ENCODE assay signal across 9 cellular contexts in genomic region chr1:113456967-113457366, GRCh38.
DNase-seq lines count a peak whose midpoint lies in the region; TF ChIP-seq lines count a peak whose summit lies in the region.
"Had no signal": no experiment of that assay in that cellular context is flagged by ENCODE, and none has a peak within 500 bp of the region (broad histone marks: within the 10 kb centered on the region; RNA-seq: fewer than 3 reads in every experiment).

No MANE protein-coding gene starts in this region.

- peaks cover 5% of the 10 kb centered on the region for H3K79me2 ChIP-seq in fibroblast of lung (ENCODE audit: control insufficient read depth, insufficient read depth, low read length)

- no peak overlapping the region for H3K9ac ChIP-seq in fibroblast of lung (ENCODE audit: insufficient read depth, low read length)

- CTCF ChIA-PET in RWPE1 (lab: Yijun Ruan, JAX), result interaction anchor here (0.5 kb wide), 1 partner anchor 50 kb away, joined by 3 read pairs; no protein-coding TSS in a partner anchor

- TF ChIP-seq CTCF in RWPE1 (conservative IDR thresholded peaks at IDR 0.05; ENCODE audit: low read depth), result no peak
- TF ChIP-seq CTCF in fibroblast of lung (conservative IDR thresholded peaks at IDR 0.05 in 1 of 2, IDR thresholded peaks at IDR 0.05 in 1 of 2; ENCODE audit: low read depth in 1 of 2, low read length in 2 of 2), result no peak

- peak overlapping the region; percentile 38 for H3K4me2 ChIP-seq in fibroblast of lung (ENCODE audit: extremely low read depth, insufficient read depth, low read length)

- POLR2A ChIA-PET in RWPE1 (lab: Yijun Ruan, JAX; ENCODE audit: low non-redundant PET), result no interaction called here

- H3K36me3 ChIP-seq in fibroblast of lung (ENCODE audit: control insufficient read depth, insufficient read depth, low read length) (no peaks in the 10 kb centered on the region), HAP-1 (replicated peaks) (no peaks in the 10 kb centered on the region)

- no peaks in the 10 kb centered on the region for H3K27me3 ChIP-seq in fibroblast of lung (ENCODE audit: control insufficient read depth, insufficient read depth, low read length)
- H3K27me3 ChIP-seq in HAP-1 (ENCODE audit: low read depth), result no peaks in the 10 kb centered on the region

- H3K4me3 ChIP-seq in fibroblast of lung (replicated peaks in 1 of 4; ENCODE audit: control extremely low read depth in 1 of 4, insufficient read depth in 1 of 4, low read depth in 3 of 4, low read length in 4 of 4) (no peak overlapping the region), HAP-1 (no peak overlapping the region)

- peak; percentile 96 for DNase-seq in EH (ENCODE audit: low read depth)
- peak; percentile 91 for DNase-seq in RWPE1 (ENCODE audit: low spot score)
- DNase-seq in fibroblast of lung (ENCODE audit: low read depth in 2 of 2), result peak; percentile 95 to 98
- DNase-seq in pons (ENCODE audit: low spot score), result peak; percentile 14
- DNase-seq in NCI-H128 (lab: John Stamatoyannopoulos, UW; ENCODE audit: unreplicated experiment), result no peak
- DNase-seq in Kasumi-1 (lab: John Stamatoyannopoulos, UW), result no peak
- no peak for DNase-seq in HAP-1 (ENCODE audit: low spot score in 2 of 2)
- DNase-seq in retina, result no peak

- H2AFZ ChIP-seq in fibroblast of lung (ENCODE audit: low read length), result no peak overlapping the region

- H3K9me3 ChIP-seq in fibroblast of lung (ENCODE audit: control insufficient read depth, insufficient read depth, low read depth, low read length), result no peaks in the 10 kb centered on the region
- no peaks in the 10 kb centered on the region for H3K9me3 ChIP-seq in HAP-1

- in situ Hi-C loops in HAP-1 (cut with MboI; ENCODE audit: low sequenced_read_pairs), result no loop called here

- no peak overlapping the region for H3K27ac ChIP-seq in RWPE1
- H3K27ac ChIP-seq in fibroblast of lung (ENCODE audit: insufficient read depth, low read length), result no peak overlapping the region
- H3K27ac ChIP-seq: HL-60 had no signal

- H3K4me1 ChIP-seq in fibroblast of lung (ENCODE audit: control insufficient read depth, extremely low read depth, insufficient read depth, low read length) (peaks cover 2% of the 10 kb centered on the region), HAP-1 (peaks cover 6% of the 10 kb centered on the region)

- H4K20me1 ChIP-seq in fibroblast of lung (ENCODE audit: control insufficient read depth, extremely low read depth, insufficient read depth, low read length), result no peaks in the 10 kb centered on the region

Comparison
In these comparisons a context has a peak if more than half of its experiments do, and no peak if none do; other contexts are left out.
1. DNase-seq: peak in EH (single experiment), RWPE1 (single experiment), fibroblast of lung (2 of 2) and pons (single experiment); none in NCI-H128 (single experiment), Kasumi-1 (0 of 2), HAP-1 (0 of 2) and retina (single experiment).